In genomic region chr2:128348505-128349065, GRCh38 we compare ENCODE assay signal across 16 cellular contexts. TPM values are rescaled to one million over a fixed set of nuclear protein-coding genes. Genes with fewer than 3 reads are reported as not detected.
DNase-seq lines count a peak whose midpoint lies in the region; ATAC-seq and TF ChIP-seq lines count a peak whose summit lies in the region.
"Had no signal": no experiment of that assay in that cellular context is flagged by ENCODE, and none has a peak within 500 bp of the region (broad histone marks: within the 10 kb centered on the region; RNA-seq: fewer than 3 reads in every experiment).

No MANE protein-coding gene starts in this region.

- TF ChIP-seq CTCF in Panc1 (IDR thresholded peaks at IDR 0.05) (no peak), dorsolateral prefrontal cortex (IDR thresholded peaks at IDR 0.05 in 54 of 56, conservative IDR thresholded peaks at IDR 0.05 in 2 of 56; ENCODE audit: low read depth in 1 of 56, partially characterized antibody in 56 of 56) (no peak), nephron (IDR thresholded peaks at IDR 0.05; ENCODE audit: unreplicated experiment in 3 of 3) (no peak), thoracic aorta (IDR thresholded peaks at IDR 0.05) (no peak)

- CTCF ChIA-PET in Panc1 (lab: Charles Lee) = no interaction called here

- H3K9me3 ChIP-seq in Panc1 (ENCODE audit: control insufficient read depth, insufficient read depth, low read depth, low read length) (no peaks in the 10 kb centered on the region; the same call in 1 of the 2 replicates), thoracic aorta (no peaks in the 10 kb centered on the region)
- H3K9me3 ChIP-seq: HAP-1, Peyer's patch had no signal

- H3K27ac Mint-ChIP-seq in nephron = peak overlapping the region; percentile 72 to 99 (median 94)
- H3K27ac Mint-ChIP-seq: natural killer cell had no signal

- intact Hi-C loops in Panc1 (cut with micrococcal nuclease; ENCODE audit: unreplicated experiment) = no loop called here
- intact Hi-C loops in dorsolateral prefrontal cortex (cut with DNase I) = no loop called here

- H3K36me3 ChIP-seq in Panc1 (ENCODE audit: control insufficient read depth, insufficient read depth, low read length) (no peaks in the 10 kb centered on the region), thoracic aorta (no peaks in the 10 kb centered on the region)
- H3K36me3 ChIP-seq: BLaER1 treated with 17β-estradiol and CSF1 and Interleukin-3, amounts not matched to agents 10 nM and 100 nM; HAP-1; Peyer's patch had no signal

- H3K27me3 ChIP-seq in Panc1 (ENCODE audit: control insufficient read depth, insufficient read depth, low read length) (no peaks in the 10 kb centered on the region), dorsolateral prefrontal cortex (no peaks in the 10 kb centered on the region), thoracic aorta (replicated peaks; ENCODE audit: insufficient read depth) (no peaks in the 10 kb centered on the region)
- H3K27me3 ChIP-seq: BLaER1 treated with 17β-estradiol and CSF1 and Interleukin-3, amounts not matched to agents 10 nM and 100 nM; Peyer's patch had no signal

- H3K4me3 ChIP-seq in Panc1 (ENCODE audit: low read depth in 2 of 2, low read length in 2 of 2) = no peak overlapping the region
- H3K4me3 ChIP-seq in dorsolateral prefrontal cortex = peak overlapping the region in 1 of 59 donors; percentile 1
- H3K4me3 ChIP-seq in thoracic aorta = no peak overlapping the region
- H3K4me3 ChIP-seq: BLaER1 treated with 17β-estradiol and CSF1 and Interleukin-3, amounts not matched to agents 10 nM and 100 nM; HAP-1; Peyer's patch had no signal

- no peak; the same call in 1 of the 2 replicates for ATAC-seq in Panc1
- ATAC-seq in thoracic aorta (ENCODE audit: insufficient number of reproducible peaks, low FRiP score, low read depth) = no peak
- no peak for ATAC-seq in GM21528 (IDR thresholded peaks at IDR 0.05; ENCODE audit: low FRiP score, unreplicated experiment)
- ATAC-seq: left colon; natural killer cell; stimulated activated naive CD8-positive, alpha-beta T cell treated with anti-CD3 and anti-CD28 coated beads, Interleukin-15, Interleukin-2, amounts not matched to agents 100 U/mL and 50 U/mL, for 24 hours had no signal

- H3K4me3 Mint-ChIP-seq in nephron = peak overlapping the region in 1 of 3 experiments; percentile 3
- H3K4me3 Mint-ChIP-seq: natural killer cell had no signal

- H3K36me3 Mint-ChIP-seq in nephron (ENCODE audit: low read depth) = peaks cover 3% of the 10 kb centered on the region

- peak overlapping the region; percentile 59 for H3K27ac ChIP-seq in Panc1 (ENCODE audit: low read length)
- peak overlapping the region in 56 of 59 donors; percentile 4 to 89 (median 74) for H3K27ac ChIP-seq in dorsolateral prefrontal cortex
- H3K27ac ChIP-seq in thoracic aorta = peak overlapping the region; percentile 47 to 58
- H3K27ac ChIP-seq: BLaER1 treated with 17β-estradiol and CSF1 and Interleukin-3, amounts not matched to agents 10 nM and 100 nM had no signal

- in situ Hi-C loops in Panc1 (cut with HindIII; ENCODE audit: low pct_unique_long_range_greater_than_20kb, low sequenced_read_pairs) = no loop called here

- H3K4me1 ChIP-seq in Panc1 (ENCODE audit: control insufficient read depth, insufficient read depth, low read length) = peaks cover 12% of the 10 kb centered on the region
- peaks cover 13 to 22% of the 10 kb centered on the region in 2 donors for H3K4me1 ChIP-seq in thoracic aorta (ENCODE audit: control insufficient read depth in 1 of 2, low read depth in 2 of 2)
- H3K4me1 ChIP-seq: BLaER1 treated with 17β-estradiol and CSF1 and Interleukin-3, amounts not matched to agents 10 nM and 100 nM; HAP-1 had no signal

- POLR2A ChIA-PET in Panc1 (lab: Charles Lee) = no interaction called here

- H3K9me3 Mint-ChIP-seq in nephron = peaks cover 27% of the 10 kb centered on the region
- H3K9me3 Mint-ChIP-seq: natural killer cell had no signal

- no TSS peak for BruUV-seq in Panc1 (replicated peaks; lab: Mats Ljungman, UMichigan)

- peaks cover 4% of the 10 kb centered on the region for H3K27me3 Mint-ChIP-seq in nephron (ENCODE audit: low read depth)

- DNase-seq in Panc1 (ENCODE audit: low read depth, low spot score) (no peak), dorsolateral prefrontal cortex (no peak), thoracic aorta (ENCODE audit: low spot score) (no peak), HT-29 (ENCODE audit: low spot score) (no peak)
- no peak for DNase-seq in central memory CD4-positive, alpha-beta T cell
- DNase-seq: activated naive CD4-positive, alpha-beta T cell treated with anti-CD3 and anti-CD28 coated beads, Interleukin-2, amount 50 U/mL, for 16 hours; glutamatergic neuron; natural killer cell; NCI-H524; stimulated activated naive CD8-positive, alpha-beta T cell treated with anti-CD3 and anti-CD28 coated beads, Interleukin-15, Interleukin-2, amounts not matched to agents 100 U/mL and 50 U/mL, for 24 hours had no signal

- H3K4me1 Mint-ChIP-seq in nephron = peaks cover 23% of the 10 kb centered on the region

RNA-seq across cellular contexts. Expression of gene HS6ST1, which starts 29.9 kb away (rescaled TPM):
- 22.0 TPM for total RNA-seq in Panc1 (2021; ENCODE audit: unreplicated experiment)
- polyA plus RNA-seq in Panc1 (2012; ENCODE audit: insufficient read length) = 22.0 TPM
- 100 to 1,000 TPM in 78 of 120 experiments, 10 to 100 TPM in 42; 63.1 to 197 (median 109) TPM for total RNA-seq in dorsolateral prefrontal cortex
- 10 to 100 TPM; 21.8 to 32.4 TPM for total RNA-seq in thoracic aorta
- total RNA-seq in HT-29 (2014; rRNA removed; shearing (Covaris generic)) = 17.6 and 17.7 TPM in 2 replicates
